11 cellular contexts compared by ENCODE assay signal in the genomic region with DNA sequence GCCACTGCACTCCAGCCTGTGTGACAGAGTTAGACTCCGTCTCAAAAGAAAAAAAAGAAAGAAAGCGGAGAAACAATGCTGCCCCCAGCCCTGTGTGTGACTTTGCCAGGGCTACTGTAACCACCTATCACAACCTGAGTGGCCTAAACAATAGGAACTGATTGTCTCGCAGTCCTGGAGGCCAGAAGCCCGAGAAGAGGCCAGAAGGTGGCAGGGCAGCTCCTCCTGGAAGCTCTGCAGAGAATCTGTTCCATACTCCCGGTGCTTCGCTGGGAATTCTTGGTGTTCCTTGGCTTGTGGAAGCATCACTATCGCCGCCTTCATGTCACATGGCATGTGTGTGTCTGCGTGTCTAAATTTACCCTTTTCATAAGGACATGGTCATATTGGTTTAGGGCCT. TPM values are rescaled to one million over a fixed set of nuclear protein-coding genes. Genes with fewer than 3 reads are reported as not detected.
A peak's percentile ranks its signal among the peaks of the same experiment; 100 is the strongest.
DNase-seq lines count a peak whose midpoint lies in the region; ATAC-seq and TF ChIP-seq lines count a peak whose summit lies in the region.
"Had no signal": no experiment of that assay in that cellular context is flagged by ENCODE, and none has a peak within 500 bp of the region (broad histone marks: within the 10 kb centered on the region; RNA-seq: fewer than 3 reads in every experiment).

No MANE protein-coding gene starts in this region.

- TF ChIP-seq CTCF in activated CD8-positive, alpha-beta T cell treated with anti-CD3 and anti-CD28 coated beads for 36 hours (IDR thresholded peaks at IDR 0.05): no peak
- TF ChIP-seq CTCF in LNCAP (IDR thresholded peaks at IDR 0.05): peak; percentile 28
- no peak for TF ChIP-seq CTCF in endothelial cell (IDR thresholded peaks at IDR 0.05; ENCODE audit: unreplicated experiment)
- peak; percentile 12 for TF ChIP-seq CTCF in progenitor cell of endocrine pancreas (IDR thresholded peaks at IDR 0.05; ENCODE audit: unreplicated experiment)

- H3K36me3 ChIP-seq in aorta (ENCODE audit: control insufficient read depth in 1 of 2, insufficient read depth in 2 of 2, low read length in 1 of 2): no peaks in the 10 kb centered on the region

- H3K27me3 ChIP-seq in aorta (ENCODE audit: control insufficient read depth in 1 of 2, insufficient read depth in 2 of 2, low read length in 1 of 2): no peaks in the 10 kb centered on the region

- no peak overlapping the region for H3K27ac ChIP-seq in aorta (ENCODE audit: low read depth in 1 of 2, low read length in 2 of 2)

- intact Hi-C loops in activated CD8-positive, alpha-beta T cell treated with anti-CD3 and anti-CD28 coated beads for 36 hours (cut with micrococcal nuclease): no loop called here
- intact Hi-C loops in aorta (cut with DNase I): loop anchor here in 1 of 2 donors (5.0 kb wide), 1 partner anchor 57 kb away; no protein-coding TSS in a partner anchor

- H3K9me3 Mint-ChIP-seq in activated CD8-positive, alpha-beta T cell treated with anti-CD3 and anti-CD28 coated beads, Interleukin-2, amount 10 ng/mL, durations not matched to agents 7 days and 5 days (ENCODE audit: insufficient read depth): no peaks in the 10 kb centered on the region
- H3K9me3 Mint-ChIP-seq in activated CD8-positive, alpha-beta T cell treated with anti-CD3 and anti-CD28 coated beads for 36 hours: peaks cover 4% of the 10 kb centered on the region
- H3K9me3 Mint-ChIP-seq in endothelial cell (ENCODE audit: unreplicated experiment) (no peaks in the 10 kb centered on the region), progenitor cell of endocrine pancreas (ENCODE audit: low read depth) (no peaks in the 10 kb centered on the region)
- H3K9me3 Mint-ChIP-seq: activated T-helper 2 cell treated with anti-CD3 and anti-CD28 coated beads, Interferon-gamma antibody, Interleukin-2, Interleukin-4, amounts not matched to agents 10 μg/mL and 5 μg/mL and 100 μg/mL, durations not matched to agents 14 hours and 24 hours and 36 hours had no signal

- no peak for DNase-seq in activated CD8-positive, alpha-beta T cell treated with anti-CD3 and anti-CD28 coated beads, Interleukin-2, amount 10 ng/mL, durations not matched to agents 7 days and 5 days
- DNase-seq in activated CD8-positive, alpha-beta T cell treated with anti-CD3 and anti-CD28 coated beads for 36 hours: no peak
- no peak for DNase-seq in endothelial cell (ENCODE audit: low spot score)
- no peak for DNase-seq in progenitor cell of endocrine pancreas (ENCODE audit: low spot score, unreplicated experiment)
- DNase-seq in aorta: no peak
- DNase-seq in activated CD4-positive, alpha-beta T cell treated with anti-CD3 and anti-CD28 coated beads, Interleukin-2, amount 50 U/mL, for 4 hours: no peak

- H3K36me3 Mint-ChIP-seq in activated CD8-positive, alpha-beta T cell treated with anti-CD3 and anti-CD28 coated beads, Interleukin-2, amount 10 ng/mL, durations not matched to agents 7 days and 5 days (ENCODE audit: low read depth): no peaks in the 10 kb centered on the region
- no peaks in the 10 kb centered on the region for H3K36me3 Mint-ChIP-seq in activated CD8-positive, alpha-beta T cell treated with anti-CD3 and anti-CD28 coated beads for 36 hours (ENCODE audit: low read depth)
- H3K36me3 Mint-ChIP-seq in endothelial cell (ENCODE audit: low read depth, unreplicated experiment): peaks cover 5% of the 10 kb centered on the region
- H3K36me3 Mint-ChIP-seq in progenitor cell of endocrine pancreas (ENCODE audit: insufficient read depth): no peaks in the 10 kb centered on the region

- ATAC-seq in activated CD8-positive, alpha-beta T cell treated with anti-CD3 and anti-CD28 coated beads, Interleukin-2, amount 10 ng/mL, durations not matched to agents 7 days and 5 days: no peak
- ATAC-seq in activated CD8-positive, alpha-beta T cell treated with anti-CD3 and anti-CD28 coated beads for 36 hours: no peak
- no peak for ATAC-seq in HG02642 (IDR thresholded peaks at IDR 0.05; ENCODE audit: poor library complexity, unreplicated experiment)
- no peak for ATAC-seq in aorta (ENCODE audit: low FRiP score)

- H3K27ac Mint-ChIP-seq in activated CD8-positive, alpha-beta T cell treated with anti-CD3 and anti-CD28 coated beads, Interleukin-2, amount 10 ng/mL, durations not matched to agents 7 days and 5 days: peak overlapping the region; percentile 47
- H3K27ac Mint-ChIP-seq in activated CD8-positive, alpha-beta T cell treated with anti-CD3 and anti-CD28 coated beads for 36 hours: no peak overlapping the region
- peak overlapping the region; percentile 37 for H3K27ac Mint-ChIP-seq in endothelial cell (ENCODE audit: unreplicated experiment)
- no peak overlapping the region for H3K27ac Mint-ChIP-seq in progenitor cell of endocrine pancreas
- H3K27ac Mint-ChIP-seq: activated T-helper 2 cell treated with anti-CD3 and anti-CD28 coated beads, Interferon-gamma antibody, Interleukin-2, Interleukin-4, amounts not matched to agents 10 μg/mL and 5 μg/mL and 100 μg/mL, durations not matched to agents 14 hours and 24 hours and 36 hours had no signal

- H3K4me1 ChIP-seq in aorta (ENCODE audit: control insufficient read depth in 1 of 2, insufficient read depth in 2 of 2, low read length in 2 of 2): no peaks in the 10 kb centered on the region

- peaks cover 10% of the 10 kb centered on the region for H3K27me3 Mint-ChIP-seq in activated CD8-positive, alpha-beta T cell treated with anti-CD3 and anti-CD28 coated beads, Interleukin-2, amount 10 ng/mL, durations not matched to agents 7 days and 5 days (ENCODE audit: low read depth)
- H3K27me3 Mint-ChIP-seq in activated CD8-positive, alpha-beta T cell treated with anti-CD3 and anti-CD28 coated beads for 36 hours: no peaks in the 10 kb centered on the region
- peaks cover 9% of the 10 kb centered on the region for H3K27me3 Mint-ChIP-seq in endothelial cell (ENCODE audit: unreplicated experiment)
- H3K27me3 Mint-ChIP-seq in progenitor cell of endocrine pancreas: peaks cover 46% of the 10 kb centered on the region

- POLR2A ChIA-PET in activated CD8-positive, alpha-beta T cell treated with anti-CD3 and anti-CD28 coated beads, Interleukin-2, amount 10 ng/mL, durations not matched to agents 7 days and 5 days (lab: Charles Lee): interaction anchor here (1.7 to 1.8 kb wide), 2 partner anchors 88 to 89 kb away, joined by 5 read pairs; no protein-coding TSS in a partner anchor
- POLR2A ChIA-PET in activated CD8-positive, alpha-beta T cell treated with anti-CD3 and anti-CD28 coated beads for 36 hours (lab: Charles Lee): no interaction called here

- H3K4me1 Mint-ChIP-seq in activated CD8-positive, alpha-beta T cell treated with anti-CD3 and anti-CD28 coated beads, Interleukin-2, amount 10 ng/mL, durations not matched to agents 7 days and 5 days (ENCODE audit: low read depth): peaks cover 21% of the 10 kb centered on the region
- H3K4me1 Mint-ChIP-seq in activated CD8-positive, alpha-beta T cell treated with anti-CD3 and anti-CD28 coated beads for 36 hours (ENCODE audit: low read depth): peaks cover 20% of the 10 kb centered on the region
- H3K4me1 Mint-ChIP-seq in endothelial cell (ENCODE audit: unreplicated experiment) (peaks cover 33% of the 10 kb centered on the region), progenitor cell of endocrine pancreas (ENCODE audit: low read depth) (peaks cover 16% of the 10 kb centered on the region)

- no peak overlapping the region for H3K4me3 Mint-ChIP-seq in activated CD8-positive, alpha-beta T cell treated with anti-CD3 and anti-CD28 coated beads, Interleukin-2, amount 10 ng/mL, durations not matched to agents 7 days and 5 days
- H3K4me3 Mint-ChIP-seq in activated CD8-positive, alpha-beta T cell treated with anti-CD3 and anti-CD28 coated beads for 36 hours: no peak overlapping the region
- H3K4me3 Mint-ChIP-seq in endothelial cell (ENCODE audit: unreplicated experiment) (no peak overlapping the region), progenitor cell of endocrine pancreas (ENCODE audit: low read depth) (no peak overlapping the region)

- H3K9me3 ChIP-seq in aorta (ENCODE audit: control insufficient read depth, low read length): no peaks in the 10 kb centered on the region

- H3K4me3 ChIP-seq in aorta (ENCODE audit: low read length in 2 of 2): no peak overlapping the region

- WGBS in aorta, 2 donors: 91 to 92% methylated on average over 9 of the region's 9 CpGs

- CTCF ChIA-PET in activated CD8-positive, alpha-beta T cell treated with anti-CD3 and anti-CD28 coated beads, Interleukin-2, amount 10 ng/mL, durations not matched to agents 7 days and 5 days (lab: Charles Lee): interaction anchor here (2.7 kb wide), 1 partner anchor 140 kb away, joined by 13 read pairs; no protein-coding TSS in a partner anchor
- CTCF ChIA-PET in activated CD8-positive, alpha-beta T cell treated with anti-CD3 and anti-CD28 coated beads for 36 hours (lab: Charles Lee): interaction anchor here (1.5 to 4.1 kb wide), 2 partner anchors 23 to 140 kb away, joined by 3 to 31 read pairs; no protein-coding TSS in a partner anchor

RNA-seq across cellular contexts. Expression of a gene that starts 14.4 kb away (rescaled TPM):
- under 1 TPM; 0.16 to 0.61 TPM for total RNA-seq in activated CD8-positive, alpha-beta T cell treated with anti-CD3 and anti-CD28 coated beads, Interleukin-2, amount 10 ng/mL, durations not matched to agents 7 days and 5 days
- under 1 TPM; 0.14 to 0.69 TPM for total RNA-seq in activated CD8-positive, alpha-beta T cell treated with anti-CD3 and anti-CD28 coated beads for 36 hours
- total RNA-seq in endothelial cell (ENCODE audit: unreplicated experiment): 1.5 TPM
- 49.9 and 52.0 TPM in 2 replicates for total RNA-seq in progenitor cell of endocrine pancreas
- total RNA-seq in aorta: 1 to 10 TPM; 3.7 to 4.5 TPM
- 10 to 100 TPM; 11.1 to 22.3 TPM for polyA plus RNA-seq in aorta
- total RNA-seq: HT1080 had no signal

RNA-seq across cellular contexts. Expression of a gene that starts 22.4 kb away (rescaled TPM):
- total RNA-seq in activated CD8-positive, alpha-beta T cell treated with anti-CD3 and anti-CD28 coated beads, Interleukin-2, amount 10 ng/mL, durations not matched to agents 7 days and 5 days: 100 to 1,000 TPM; 189 to 207 TPM
- total RNA-seq in activated CD8-positive, alpha-beta T cell treated with anti-CD3 and anti-CD28 coated beads for 36 hours: 100 to 1,000 TPM; 264 to 281 TPM
- total RNA-seq in endothelial cell (ENCODE audit: unreplicated experiment) (105 TPM), progenitor cell of endocrine pancreas (68.6 and 71.4 TPM in 2 replicates), aorta (100 to 1,000 TPM; 234 to 348 TPM)
- 100 to 1,000 TPM; 100 to 105 TPM for polyA plus RNA-seq in aorta

RNA-seq across cellular contexts. Expression of a gene that starts 38.6 kb away (rescaled TPM):
- total RNA-seq in activated CD8-positive, alpha-beta T cell treated with anti-CD3 and anti-CD28 coated beads, Interleukin-2, amount 10 ng/mL, durations not matched to agents 7 days and 5 days: not detected
- total RNA-seq in activated CD8-positive, alpha-beta T cell treated with anti-CD3 and anti-CD28 coated beads for 36 hours: not detected
- total RNA-seq in endothelial cell (ENCODE audit: unreplicated experiment) (not detected), progenitor cell of endocrine pancreas (not detected in 2 replicates), aorta (not detected)
- not detected for polyA plus RNA-seq in aorta
- total RNA-seq: activated T-helper 2 cell treated with anti-CD3 and anti-CD28 coated beads, Interferon-gamma antibody, Interleukin-2, Interleukin-4, amounts not matched to agents 10 μg/mL and 5 μg/mL and 100 μg/mL, durations not matched to agents 14 hours and 24 hours and 36 hours; frontal cortex; HT1080 had no signal

Comparison
In these comparisons a context has a peak if more than half of its experiments do, and no peak if none do; other contexts are left out.
1. H3K27ac Mint-ChIP-seq: peak in activated CD8-positive, alpha-beta T cell treated with anti-CD3 and anti-CD28 coated beads, Interleukin-2, amount 10 ng/mL, durations not matched to agents 7 days and 5 days (single experiment) and endothelial cell (single experiment); none in activated CD8-positive, alpha-beta T cell treated with anti-CD3 and anti-CD28 coated beads for 36 hours (single experiment) and progenitor cell of endocrine pancreas (single experiment).
2. CTCF ChIP-seq: peak in LNCAP (single experiment) and progenitor cell of endocrine pancreas (single experiment); none in activated CD8-positive, alpha-beta T cell treated with anti-CD3 and anti-CD28 coated beads for 36 hours (single experiment) and endothelial cell (single experiment).